ENCODE assay signal across 8 cellular contexts in the genomic region with DNA sequence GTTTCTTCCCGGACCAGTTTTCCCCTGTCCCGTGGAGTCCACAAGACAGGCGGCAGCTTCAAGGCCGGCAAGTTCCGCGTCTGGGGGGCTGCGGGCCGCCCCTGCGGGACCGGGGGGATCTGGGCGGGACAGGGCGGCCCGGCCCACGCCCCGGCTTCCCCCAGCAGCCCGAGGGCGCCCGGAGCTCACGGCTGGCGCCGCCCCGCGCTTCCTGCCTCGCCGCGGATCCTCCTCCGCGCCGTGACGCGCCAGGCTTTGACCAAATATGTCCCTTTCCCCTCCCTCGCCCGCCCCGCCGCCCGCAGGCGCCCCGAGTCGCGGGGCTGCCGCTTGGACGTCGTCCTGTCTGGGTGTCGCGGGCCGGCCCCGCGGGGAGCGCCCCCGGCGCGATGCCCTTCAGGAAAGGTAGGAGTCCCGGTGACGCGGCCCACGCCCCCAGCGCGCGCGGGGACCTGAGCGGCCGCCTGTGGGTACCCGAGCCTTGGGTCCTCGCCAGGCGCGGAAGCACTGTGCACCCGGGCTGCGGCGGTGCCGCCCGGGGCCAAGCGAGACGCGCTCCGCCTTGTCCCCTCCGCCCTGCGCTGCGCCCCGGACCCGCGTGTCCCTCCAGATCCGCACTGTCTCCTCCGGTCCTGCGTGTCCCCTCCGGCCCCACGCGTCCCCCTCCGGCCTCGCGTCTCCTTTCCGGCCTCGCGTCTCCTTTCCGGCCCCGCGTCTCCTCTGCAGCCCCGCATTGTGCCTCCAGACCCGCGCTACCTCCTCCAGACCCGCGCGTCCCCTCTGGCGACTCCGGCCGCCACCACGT. TPM values are rescaled to one million over a fixed set of nuclear protein-coding genes. Genes with fewer than 3 reads are reported as not detected.
A peak's percentile ranks its signal among the peaks of the same experiment; 100 is the strongest.
DNase-seq lines count a peak whose midpoint lies in the region; ATAC-seq and TF ChIP-seq lines count a peak whose summit lies in the region.

No MANE protein-coding gene starts in this region.

- H3K27ac ChIP-seq in CD8-positive, alpha-beta memory T cell (ENCODE audit: low read depth, low read length): peak overlapping the region; percentile 73
- H3K27ac ChIP-seq in foreskin keratinocyte: peak overlapping the region; percentile 97

- H3K4me1 ChIP-seq in CD8-positive, alpha-beta memory T cell (ENCODE audit: insufficient read depth, low read length): peaks cover 45% of the 10 kb centered on the region
- no peaks in the 10 kb centered on the region for H3K4me1 ChIP-seq in foreskin keratinocyte
- peaks cover 6% of the 10 kb centered on the region for H3K4me1 ChIP-seq in neuron (ENCODE audit: insufficient read depth, low read length)

- H3K36me3 Mint-ChIP-seq in CD8-positive, alpha-beta memory T cell: peaks cover 0 to 5% (median 2%) of the 10 kb centered on the region in 3 donors

- POLR2A ChIA-PET in CD8-positive, alpha-beta memory T cell (lab: Charles Lee): interaction anchor here (0.6 to 1.5 kb wide), 4 partner anchors 9 to 22 kb away, joined by 3 to 11 read pairs (median 4); no protein-coding TSS in a partner anchor

- H3K4me3 ChIP-seq in CD8-positive, alpha-beta memory T cell (ENCODE audit: low read length): peak overlapping the region; percentile 74
- H3K4me3 ChIP-seq in neuron (ENCODE audit: low read length): peak overlapping the region; percentile 77

- CTCF ChIA-PET in CD8-positive, alpha-beta memory T cell (lab: Charles Lee): interaction anchor here (0.7 to 2.0 kb wide), 8 partner anchors 9 to 257 kb away, joined by 3 to 10 read pairs (median 4); partner anchors contain the start of gene PFKFB3

- no peaks in the 10 kb centered on the region for H3K9me3 ChIP-seq in CD8-positive, alpha-beta memory T cell (ENCODE audit: low read length)
- no peaks in the 10 kb centered on the region for H3K9me3 ChIP-seq in neuron (ENCODE audit: low read length)

- peaks cover 0 to 4% of the 10 kb centered on the region in 2 donors for H3K27me3 Mint-ChIP-seq in CD8-positive, alpha-beta memory T cell

- DNase-seq in CD8-positive, alpha-beta memory T cell: peak; percentile 83 to 92 (median 87)
- DNase-seq in SIG-M5 (lab: John Stamatoyannopoulos, UW): peak; percentile 12
- DNase-seq in activated gamma-delta T cell treated with Interleukin-2 at 50 U/mL for 16 hours: peak; percentile 82
- DNase-seq in foreskin keratinocyte: peak in 1 of 2 donors; percentile 52
- DNase-seq in stromal cell of bone marrow (ENCODE audit: low read depth): peak; percentile 72

- peak overlapping the region; percentile 83 to 92 (median 90) for H3K4me3 Mint-ChIP-seq in CD8-positive, alpha-beta memory T cell

- no peaks in the 10 kb centered on the region for H3K36me3 ChIP-seq in CD8-positive, alpha-beta memory T cell (ENCODE audit: insufficient read depth, low read length)
- no peaks in the 10 kb centered on the region for H3K36me3 ChIP-seq in neuron (ENCODE audit: insufficient read depth, low read length)

- TF ChIP-seq CTCF in foreskin keratinocyte (conservative IDR thresholded peaks at IDR 0.05): no peak

- H3K4me1 Mint-ChIP-seq in CD8-positive, alpha-beta memory T cell: peaks cover 58 to 68% (median 61%) of the 10 kb centered on the region in 3 donors

- peak overlapping the region; percentile 38 to 97 (median 89) for H3K27ac Mint-ChIP-seq in CD8-positive, alpha-beta memory T cell

- no peaks in the 10 kb centered on the region for H3K9me3 Mint-ChIP-seq in CD8-positive, alpha-beta memory T cell

- H2AFZ ChIP-seq in neuron (ENCODE audit: low read depth, low read length): peak overlapping the region; percentile 93

- H3K27me3 ChIP-seq in CD8-positive, alpha-beta memory T cell (ENCODE audit: insufficient read depth, low read length, poor library complexity, severe bottlenecking): no peaks in the 10 kb centered on the region
- H3K27me3 ChIP-seq in foreskin keratinocyte (no peaks in the 10 kb centered on the region), neuron (ENCODE audit: insufficient read depth, low read length) (no peaks in the 10 kb centered on the region)

- peak; percentile 77 for ATAC-seq in GM19455 (IDR thresholded peaks at IDR 0.05; ENCODE audit: unreplicated experiment)
- ATAC-seq in HG03575 (IDR thresholded peaks at IDR 0.05; ENCODE audit: extremely low read depth, insufficient number of reproducible peaks, low FRiP score, unreplicated experiment): peak; percentile 31
- ATAC-seq in foreskin keratinocyte: peak; percentile 83

RNA-seq across cellular contexts. Expression of gene RBM17, which starts 56.0 kb away (rescaled TPM):
- 100 to 1,000 TPM; 269 to 282 TPM for total RNA-seq in CD8-positive, alpha-beta memory T cell
- 91.8 TPM for polyA plus RNA-seq in CD8-positive, alpha-beta memory T cell
- 65.9 and 87.2 TPM in 2 replicates for total RNA-seq in foreskin keratinocyte
- 81.3 and 105 TPM in 2 replicates for polyA plus RNA-seq in foreskin keratinocyte

RNA-seq across cellular contexts. Expression of gene PFKFB3, which starts 57.9 kb away (rescaled TPM):
- total RNA-seq in CD8-positive, alpha-beta memory T cell: 10 to 100 TPM; 53.6 to 60.1 TPM
- 7.4 TPM for polyA plus RNA-seq in CD8-positive, alpha-beta memory T cell
- total RNA-seq in foreskin keratinocyte: 18.6 and 18.8 TPM in 2 replicates
- polyA plus RNA-seq in foreskin keratinocyte: 8.4 and 9.1 TPM in 2 replicates

Comparison
In these comparisons a context has a peak if more than half of its experiments do, and no peak if none do; other contexts are left out.
1. ATAC-seq: peak in every context shown above with its lines; median percentile 83 in foreskin keratinocyte; 77 in GM19455; 31 in HG03575.